ENCODE assay signal across 14 cellular contexts in genomic region chr14:73768107-73768506, GRCh38. TPM values are rescaled to one million over a fixed set of nuclear protein-coding genes. Genes with fewer than 3 reads are reported as not detected.
A peak's percentile ranks its signal among the peaks of the same experiment; 100 is the strongest.
DNase-seq lines count a peak whose midpoint lies in the region; TF ChIP-seq lines count a peak whose summit lies in the region.
"Had no signal": no experiment of that assay in that cellular context is flagged by ENCODE, and none has a peak within 500 bp of the region (broad histone marks: within the 10 kb centered on the region; RNA-seq: fewer than 3 reads in every experiment).

No MANE protein-coding gene starts in this region.

- no peaks in the 10 kb centered on the region for H3K27me3 ChIP-seq in esophagus muscularis mucosa
- H3K27me3 ChIP-seq in stomach: no peaks in the 10 kb centered on the region
- no peaks in the 10 kb centered on the region for H3K27me3 ChIP-seq in endodermal cell (ENCODE audit: control insufficient read depth, insufficient read depth, low read length, poor library complexity, severe bottlenecking)

- H3K27ac Mint-ChIP-seq in IgD-negative memory B cell: peak overlapping the region in 2 of 3 donors; percentile 92 to 98
- H3K27ac Mint-ChIP-seq in endodermal cell: no peak overlapping the region

- no peak overlapping the region for H3K9ac ChIP-seq in endodermal cell (ENCODE audit: extremely low read depth, low read length, poor library complexity, severe bottlenecking)

- TF ChIP-seq EP300 in esophagus muscularis mucosa (IDR thresholded peaks at IDR 0.05): no peak
- no peak for TF ChIP-seq EP300 in stomach (IDR thresholded peaks at IDR 0.05)

- POLR2A ChIA-PET in RWPE1 (lab: Yijun Ruan, JAX; ENCODE audit: low non-redundant PET): no interaction called here

- no peak overlapping the region for H3K4me3 ChIP-seq in esophagus muscularis mucosa
- H3K4me3 ChIP-seq in stomach: no peak overlapping the region
- no peak overlapping the region for H3K4me3 ChIP-seq in endodermal cell (ENCODE audit: low read length)

- CTCF ChIA-PET in RWPE1 (lab: Yijun Ruan, JAX): interaction anchor here (0.5 kb wide), 1 partner anchor 75 kb away, joined by 3 read pairs; no protein-coding TSS in a partner anchor

- no peaks in the 10 kb centered on the region for H3K9me3 ChIP-seq in esophagus muscularis mucosa
- no peaks in the 10 kb centered on the region for H3K9me3 ChIP-seq in stomach
- no peaks in the 10 kb centered on the region for H3K9me3 ChIP-seq in endodermal cell (ENCODE audit: control insufficient read depth, low read length)

- WGBS in esophagus muscularis mucosa: 83% methylated on average over 4 of the region's 4 CpGs
- WGBS in stomach, 5 donors: 88 to 94% (median 93%) methylated on average over 4 of the region's 4 CpGs
- 97% methylated on average over 4 of the region's 4 CpGs; no CpG with 5 or more reads in 1 of the 2 experiments for WGBS in endodermal cell (ENCODE audit: insufficient coverage in 1 of 2, insufficient read length in 1 of 2), 2 experiments

- no peaks in the 10 kb centered on the region for H3K36me3 Mint-ChIP-seq in IgD-negative memory B cell
- no peaks in the 10 kb centered on the region for H3K36me3 Mint-ChIP-seq in endodermal cell (ENCODE audit: low read depth)

- H3K4me1 ChIP-seq in esophagus muscularis mucosa: peaks cover 93 to 97% (median 97%) of the 10 kb centered on the region in 4 donors
- peaks cover 63 to 100% (median 84%) of the 10 kb centered on the region in 4 donors for H3K4me1 ChIP-seq in stomach
- H3K4me1 ChIP-seq in endodermal cell (ENCODE audit: control insufficient read depth, insufficient read depth, low read length): peaks cover 18% of the 10 kb centered on the region

- H3K27me3 Mint-ChIP-seq in IgD-negative memory B cell (no peaks in the 10 kb centered on the region), endodermal cell (ENCODE audit: insufficient read depth) (no peaks in the 10 kb centered on the region)

- no peak for TF ChIP-seq POLR2A in esophagus muscularis mucosa (IDR thresholded peaks at IDR 0.05; ENCODE audit: low read depth)
- no peak for TF ChIP-seq POLR2A in stomach (IDR thresholded peaks at IDR 0.05)

- intact Hi-C loops in esophagus muscularis mucosa (cut with DNase I) (no loop called here), stomach (cut with DNase I; ENCODE audit: low total_unique reads) (no loop called here)

- peaks cover 51 to 68% (median 65%) of the 10 kb centered on the region in 3 donors for H3K4me1 Mint-ChIP-seq in IgD-negative memory B cell
- peaks cover 47% of the 10 kb centered on the region for H3K4me1 Mint-ChIP-seq in endodermal cell

- no peak for DNase-seq in RWPE1 (ENCODE audit: low spot score)
- no peak for DNase-seq in esophagus muscularis mucosa (ENCODE audit: extremely low spot score)
- no peak for DNase-seq in stomach
- DNase-seq in amniotic stem cell (lab: John Stamatoyannopoulos, UW): no peak
- DNase-seq in endodermal cell: no peak
- no peak for DNase-seq in COLO668 (lab: John Stamatoyannopoulos, UW; ENCODE audit: unreplicated experiment)
- DNase-seq: COR-L47, DMS153, Kasumi-1, NCI-H1930, NCI-H2171, NCI-H82 had no signal

- H3K4me3 Mint-ChIP-seq in IgD-negative memory B cell (no peak overlapping the region), endodermal cell (no peak overlapping the region)

- no peaks in the 10 kb centered on the region for H3K36me3 ChIP-seq in esophagus muscularis mucosa
- no peaks in the 10 kb centered on the region for H3K36me3 ChIP-seq in stomach
- H3K36me3 ChIP-seq in endodermal cell (ENCODE audit: control insufficient read depth, insufficient read depth, low read length): no peaks in the 10 kb centered on the region

- H3K27ac ChIP-seq in RWPE1 (peak overlapping the region; percentile 48), esophagus muscularis mucosa (replicated peaks in 1 of 4) (peak overlapping the region; percentile 63 to 75 (median 66)), stomach (peak overlapping the region in 3 of 5 donors; percentile 15 to 78 (median 40)), endodermal cell (ENCODE audit: low read depth, low read length) (no peak overlapping the region)
- H3K27ac ChIP-seq: C4-2B had no signal

- H3K9me3 Mint-ChIP-seq in IgD-negative memory B cell: no peaks in the 10 kb centered on the region
- H3K9me3 Mint-ChIP-seq in endodermal cell: no peaks in the 10 kb centered on the region

- TF ChIP-seq CTCF in RWPE1 (conservative IDR thresholded peaks at IDR 0.05; ENCODE audit: low read depth): no peak
- TF ChIP-seq CTCF in esophagus muscularis mucosa (IDR thresholded peaks at IDR 0.05): no peak
- TF ChIP-seq CTCF in stomach (IDR thresholded peaks at IDR 0.05): no peak
- no peak for TF ChIP-seq CTCF in endodermal cell (conservative IDR thresholded peaks at IDR 0.05)

RNA-seq across cellular contexts. Expression of gene PNMA1, which starts 53.9 kb away (rescaled TPM):
- polyA plus RNA-seq in IgD-negative memory B cell (20.9 TPM), stomach (10 to 100 TPM; 13.9 to 17.1 (median 15.6) TPM)
- total RNA-seq in esophagus muscularis mucosa (10 to 100 TPM; 34.8 to 74.2 (median 55.0) TPM), stomach (10 to 100 TPM; 17.9 to 42.3 (median 19.3) TPM), endodermal cell (10 to 100 TPM; 66.9 to 70.4 TPM)
- polyA plus RNA-seq in endodermal cell (2013, experiment 1 of 2): 114 TPM
- 103 TPM for polyA plus RNA-seq in endodermal cell (2013, experiment 2 of 2)
